In genomic region chr1:12021616-12022015, GRCh38 we compare ENCODE assay signal across 20 cellular contexts. TPM values are rescaled to one million over a fixed set of nuclear protein-coding genes. Genes with fewer than 3 reads are reported as not detected.
DNase-seq lines count a peak whose midpoint lies in the region; ATAC-seq, FAIRE-seq and TF ChIP-seq lines count a peak whose summit lies in the region.
"Had no signal": no experiment of that assay in that cellular context is flagged by ENCODE, and none has a peak within 500 bp of the region (broad histone marks: within the 10 kb centered on the region; RNA-seq: fewer than 3 reads in every experiment).

No MANE protein-coding gene starts in this region.

- no peak overlapping the region for H3K4me3 ChIP-seq in HepG2 (replicated peaks in 1 of 3; ENCODE audit: insufficient read depth in 1 of 3, low read depth in 2 of 3, low read length in 3 of 3)
- no peak overlapping the region for H3K4me3 ChIP-seq in right lobe of liver
- H3K4me3 ChIP-seq in OCI-LY7 (ENCODE audit: low read depth, low read length, poor library complexity, severe bottlenecking) = no peak overlapping the region
- no peak overlapping the region for H3K4me3 ChIP-seq in endodermal cell (ENCODE audit: low read length)

- H3K79me2 ChIP-seq in HepG2 (ENCODE audit: insufficient read depth, low read length) (peaks cover 8% of the 10 kb centered on the region), OCI-LY7 (ENCODE audit: insufficient read depth, low read depth, low read length) (peaks cover 8% of the 10 kb centered on the region; the same call in 1 of the 2 replicates)

- H3K4me1 Mint-ChIP-seq in endodermal cell = no peaks in the 10 kb centered on the region
- peaks cover 11% of the 10 kb centered on the region for H3K4me1 Mint-ChIP-seq in stimulated activated effector memory CD8-positive, alpha-beta T cell treated with anti-CD3 and anti-CD28 coated beads, Interleukin-12 subunit alpha, Interleukin-12 subunit beta, amount 100 ng/mL, for 72 hours

- TF ChIP-seq POLR2A in HepG2 (IDR thresholded peaks at IDR 0.05; ENCODE audit: insufficient read depth in 1 of 2, low read depth in 2 of 2, low read length in 2 of 2) = no peak
- TF ChIP-seq POLR2A in right lobe of liver (IDR thresholded peaks at IDR 0.05) = no peak

- in situ Hi-C loops in HepG2 (cut with HindIII; ENCODE audit: extremely low pct_ligation_motif_present, low pct_unique_long_range_greater_than_20kb) = no loop called here

- no peaks in the 10 kb centered on the region for H4K20me1 ChIP-seq in HepG2 (ENCODE audit: insufficient read depth, low read length)
- H4K20me1 ChIP-seq in OCI-LY7 (ENCODE audit: insufficient read depth, low read length) = no peaks in the 10 kb centered on the region

- H3K4me3 Mint-ChIP-seq in endodermal cell = peak overlapping the region; percentile 83
- H3K4me3 Mint-ChIP-seq in stimulated activated effector memory CD8-positive, alpha-beta T cell treated with anti-CD3 and anti-CD28 coated beads, Interleukin-12 subunit alpha, Interleukin-12 subunit beta, amount 100 ng/mL, for 72 hours = no peak overlapping the region
- H3K4me3 Mint-ChIP-seq: CD8-positive, alpha-beta T cell had no signal

- H3K9me3 ChIP-seq in HepG2 (ENCODE audit: low read length) = no peaks in the 10 kb centered on the region
- H3K9me3 ChIP-seq in right lobe of liver = no peaks in the 10 kb centered on the region
- H3K9me3 ChIP-seq in OCI-LY7 (ENCODE audit: low read length) = no peaks in the 10 kb centered on the region
- H3K9me3 ChIP-seq in endodermal cell (ENCODE audit: control insufficient read depth, low read length) = no peaks in the 10 kb centered on the region

- TF ChIP-seq RAD21 in HepG2 (CRISPR knock-in tag; IDR thresholded peaks at IDR 0.05) = no peak

- TF ChIP-seq EP300 in HepG2 (IDR thresholded peaks at IDR 0.05; ENCODE audit: low read depth in 2 of 2, low read length in 2 of 2) (no peak), HepG2 (CRISPR knock-in tag; IDR thresholded peaks at IDR 0.05; ENCODE audit: borderline replicate concordance) (no peak)

- H3K9ac ChIP-seq in HepG2 (ENCODE audit: insufficient read depth, low read depth, low read length) = no peak overlapping the region
- H3K9ac ChIP-seq in endodermal cell (ENCODE audit: extremely low read depth, low read length, poor library complexity, severe bottlenecking) = no peak overlapping the region

- H2AFZ ChIP-seq in HepG2 (ENCODE audit: low read length) (no peak overlapping the region), OCI-LY7 (ENCODE audit: low read length) (no peak overlapping the region)

- no peak overlapping the region for H3K27ac Mint-ChIP-seq in endodermal cell
- peak overlapping the region; percentile 10 for H3K27ac Mint-ChIP-seq in stimulated activated effector memory CD8-positive, alpha-beta T cell treated with anti-CD3 and anti-CD28 coated beads, Interleukin-12 subunit alpha, Interleukin-12 subunit beta, amount 100 ng/mL, for 72 hours
- H3K27ac Mint-ChIP-seq: CD8-positive, alpha-beta T cell had no signal

- 100% methylated on average over 1 of the region's 9 CpGs for WGBS in HepG2 (ENCODE audit: low lambda C conversion rate)
- WGBS in right lobe of liver (ENCODE audit: insufficient coverage, low coverage, low lambda C conversion rate, missing lambda C conversion rate) = 88% methylated on average over 1 of the region's 9 CpGs
- 92 to 97% methylated on average over 6 to 9 of the region's 9 CpGs for WGBS in endodermal cell (ENCODE audit: insufficient coverage in 1 of 2, insufficient read length in 1 of 2), 2 experiments

- TF ChIP-seq CTCF in HepG2 (CRISPR knock-in tag; IDR thresholded peaks at IDR 0.05) = no peak
- no peak for TF ChIP-seq CTCF in right lobe of liver (IDR thresholded peaks at IDR 0.05)
- TF ChIP-seq CTCF in OCI-LY7 (conservative IDR thresholded peaks at IDR 0.05; ENCODE audit: low read length) = no peak
- no peak for TF ChIP-seq CTCF in endodermal cell (conservative IDR thresholded peaks at IDR 0.05)

- POLR2A ChIA-PET in HepG2 (lab: Yijun Ruan, JAX) (no interaction called here), OCI-LY7 (lab: Charles Lee) (interaction anchor here (3.7 kb wide), 1 partner anchor 17 kb away, joined by 35 read pairs; no protein-coding TSS in a partner anchor)

- H3K36me3 ChIP-seq in HepG2 (replicated peaks in 1 of 2; ENCODE audit: control insufficient read depth in 1 of 2, insufficient read depth in 2 of 2, low read length in 2 of 2) (peaks cover 11 to 26% of the 10 kb centered on the region in 2 experiments), right lobe of liver (peaks cover 0 to 23% (median 2%) of the 10 kb centered on the region in 4 donors), OCI-LY7 (ENCODE audit: insufficient read depth, low read length) (peaks cover 36% of the 10 kb centered on the region), endodermal cell (ENCODE audit: control insufficient read depth, insufficient read depth, low read length) (peaks cover 45% of the 10 kb centered on the region)

- peaks cover 9% of the 10 kb centered on the region for H3K4me1 ChIP-seq in HepG2 (ENCODE audit: insufficient read depth, low read length)
- peaks cover 0 to 5% (median 0%) of the 10 kb centered on the region in 4 donors for H3K4me1 ChIP-seq in right lobe of liver
- peaks cover 7% of the 10 kb centered on the region for H3K4me1 ChIP-seq in OCI-LY7 (ENCODE audit: insufficient read depth, low read length, poor library complexity, severe bottlenecking)
- H3K4me1 ChIP-seq in endodermal cell (ENCODE audit: control insufficient read depth, insufficient read depth, low read length) = no peaks in the 10 kb centered on the region

- ATAC-seq in HepG2 = no peak
- no peak for ATAC-seq in right lobe of liver
- ATAC-seq in stimulated activated effector memory CD8-positive, alpha-beta T cell treated with anti-CD3 and anti-CD28 coated beads, Interleukin-12 subunit alpha, Interleukin-12 subunit beta, amount 100 ng/mL, for 72 hours = no peak
- no peak for ATAC-seq in sciatic nerve
- ATAC-seq: CD8-positive, alpha-beta T cell had no signal

- DNase-seq in HepG2 (ENCODE audit: low spot score) = no peak
- DNase-seq in right lobe of liver = no peak
- no peak for DNase-seq in OCI-LY7 (ENCODE audit: low spot score)
- DNase-seq in endodermal cell = no peak
- DNase-seq in stimulated activated effector memory CD8-positive, alpha-beta T cell treated with anti-CD3 and anti-CD28 coated beads, Interleukin-12 subunit alpha, Interleukin-12 subunit beta, amount 100 ng/mL, for 72 hours (ENCODE audit: low spot score in 2 of 2) = no peak
- no peak for DNase-seq in sciatic nerve (ENCODE audit: low spot score)
- no peak for DNase-seq in kidney tubule cell (ENCODE audit: low spot score)
- no peak for DNase-seq in COLO829 (ENCODE audit: low spot score)
- DNase-seq: CD8-positive, alpha-beta T cell; GDM1; HCEC 1CT; NCI-H1417; NCI-H1930; NCI-H2171; NCI-H446; NCI-H69; OCI-M1; SW 1271 had no signal

- H3K27me3 Mint-ChIP-seq in endodermal cell (ENCODE audit: insufficient read depth) = no peaks in the 10 kb centered on the region

- H3K27ac ChIP-seq in HepG2 (ENCODE audit: extremely low read length, insufficient read depth, low read length) (no peak overlapping the region), right lobe of liver (no peak overlapping the region), OCI-LY7 (ENCODE audit: low read depth, low read length, poor library complexity, severe bottlenecking) (no peak overlapping the region), endodermal cell (ENCODE audit: low read depth, low read length) (no peak overlapping the region)

- no peak for FAIRE-seq in HepG2 (lab: Jason Lieb, UNC)
- FAIRE-seq: HTR-8/SVneo had no signal

- no peaks in the 10 kb centered on the region for H3K9me2 ChIP-seq in OCI-LY7 (ENCODE audit: insufficient read depth, low read length)

- peaks cover 40% of the 10 kb centered on the region for H3K36me3 Mint-ChIP-seq in endodermal cell (ENCODE audit: low read depth)
- H3K36me3 Mint-ChIP-seq in stimulated activated effector memory CD8-positive, alpha-beta T cell treated with anti-CD3 and anti-CD28 coated beads, Interleukin-12 subunit alpha, Interleukin-12 subunit beta, amount 100 ng/mL, for 72 hours = peaks cover 54% of the 10 kb centered on the region

- intact Hi-C loops in HepG2 (cut with micrococcal nuclease; ENCODE audit: unreplicated experiment) (no loop called here), right lobe of liver (cut with DNase I) (no loop called here), OCI-LY7 (cut with micrococcal nuclease; ENCODE audit: unreplicated experiment) (no loop called here), sciatic nerve (cut with DNase I) (no loop called here)

- CTCF ChIA-PET in HepG2 (lab: Yijun Ruan, JAX; ENCODE audit: low intra/inter-chr PET ratio, low total read pairs) = no interaction called here
- CTCF ChIA-PET in OCI-LY7 (lab: Charles Lee; ENCODE audit: unreplicated experiment) = no interaction called here

- no peaks in the 10 kb centered on the region for H3K9me3 Mint-ChIP-seq in endodermal cell
- H3K9me3 Mint-ChIP-seq in stimulated activated effector memory CD8-positive, alpha-beta T cell treated with anti-CD3 and anti-CD28 coated beads, Interleukin-12 subunit alpha, Interleukin-12 subunit beta, amount 100 ng/mL, for 72 hours = no peaks in the 10 kb centered on the region
- H3K9me3 Mint-ChIP-seq: CD8-positive, alpha-beta T cell had no signal

- BruUV-seq in HepG2 (replicated peaks; lab: Mats Ljungman, UMichigan) = TSS peak; percentile 53
- BruUV-seq in OCI-LY7 (replicated peaks; lab: Mats Ljungman, UMichigan) = TSS peak; percentile 49

- H3K27me3 ChIP-seq in HepG2 (ENCODE audit: control insufficient read depth in 1 of 2, insufficient read depth in 2 of 2, low read length in 2 of 2) (no peaks in the 10 kb centered on the region), right lobe of liver (no peaks in the 10 kb centered on the region), endodermal cell (ENCODE audit: control insufficient read depth, insufficient read depth, low read length, poor library complexity, severe bottlenecking) (no peaks in the 10 kb centered on the region)

- H3K4me2 ChIP-seq in HepG2 (ENCODE audit: low read depth, low read length) (no peak overlapping the region), OCI-LY7 (ENCODE audit: low read length) (no peak overlapping the region)

RNA-seq across cellular contexts. Expression of gene MIIP, which starts 2.3 kb away (rescaled TPM):
- total RNA-seq in HepG2 (2016; rRNA removed; fragmentation: Illumina TruSeq; extraction: Trizol) = 23.6 and 35.2 TPM in 2 replicates
- total RNA-seq in HepG2 (2016; cell fraction: cytosol; rRNA removed; fragmentation: Illumina TruSeq; extraction: Trizol; ENCODE audit: low read depth) = 52.3 and 57.6 TPM in 2 replicates
- total RNA-seq in HepG2 (2016; cell fraction: insoluble cytoplasmic fraction; rRNA removed; fragmentation: Illumina TruSeq; extraction: Trizol) = 21.8 and 38.2 TPM in 2 replicates
- 42.3 and 49.9 TPM in 2 replicates for total RNA-seq in HepG2 (2016; cell fraction: membrane; rRNA removed; fragmentation: Illumina TruSeq; extraction: Trizol)
- 27.2 and 31.9 TPM in 2 replicates for total RNA-seq in HepG2 (2016; cell fraction: nucleus; rRNA removed; fragmentation: Illumina TruSeq; extraction: Trizol)
- 23.0 and 31.1 TPM in 2 replicates for polyA plus RNA-seq in HepG2 (2011; rRNA removed)
- polyA plus RNA-seq in HepG2 (2011; cell fraction: cytosol; rRNA removed) = 11.2 and 20.9 TPM in 2 replicates
- polyA plus RNA-seq in HepG2 (2011; cell fraction: nucleus; rRNA removed) = 166 and 217 TPM in 2 replicates
- polyA plus RNA-seq in HepG2 (2012) = 9.1 and 20.3 TPM in 2 replicates
- polyA plus RNA-seq in HepG2 (2016; cell fraction: cytosol; fragmentation: Illumina TruSeq; extraction: Trizol; ENCODE audit: low read depth) = 34.0 and 38.2 TPM in 2 replicates
- polyA plus RNA-seq in HepG2 (2016; cell fraction: insoluble cytoplasmic fraction; fragmentation: Illumina TruSeq; extraction: Trizol; ENCODE audit: low read depth) = 17.3 and 17.8 TPM in 2 replicates
- polyA plus RNA-seq in HepG2 (2016; cell fraction: membrane; fragmentation: Illumina TruSeq; extraction: Trizol; ENCODE audit: low read depth) = 27.7 and 34.3 TPM in 2 replicates
- polyA plus RNA-seq in HepG2 (2016; cell fraction: nucleus; fragmentation: Illumina TruSeq; extraction: Trizol; ENCODE audit: insufficient read depth, low read depth) = 63.8 and 70.7 TPM in 2 replicates
- 17.1 and 28.4 TPM in 2 replicates for polyA minus RNA-seq in HepG2 (2011; rRNA and poly(A)+ RNA removed; ENCODE audit: low replicate concordance)
- polyA minus RNA-seq in HepG2 (2011; cell fraction: cytosol; rRNA and poly(A)+ RNA removed) = 6.1 and 8.6 TPM in 2 replicates
- polyA minus RNA-seq in HepG2 (2011; cell fraction: nucleus; rRNA and poly(A)+ RNA removed) = 11.1 and 14.7 TPM in 2 replicates
- total RNA-seq in right lobe of liver = 10 to 100 TPM in 5 of 6 experiments, 1 to 10 TPM in 1; 7.6 to 19.7 (median 12.1) TPM
- total RNA-seq in OCI-LY7 (2014; rRNA removed; shearing (Covaris generic)) = 75.2 and 102 TPM in 2 replicates
- 48.5 and 57.9 TPM in 2 replicates for total RNA-seq in OCI-LY7 (2022)
- total RNA-seq in endodermal cell = 10 to 100 TPM; 66.2 to 72.1 TPM
- 57.6 TPM for polyA plus RNA-seq in endodermal cell (2013, experiment 1 of 2)
- polyA plus RNA-seq in endodermal cell (2013, experiment 2 of 2) = 47.7 TPM
- total RNA-seq in sciatic nerve = 33.3 TPM

RNA-seq across cellular contexts. Expression of gene MFN2, which starts 41.4 kb away (rescaled TPM):
- total RNA-seq in HepG2 (2016; rRNA removed; fragmentation: Illumina TruSeq; extraction: Trizol) = 60.9 and 76.3 TPM in 2 replicates
- 7.7 and 8.0 TPM in 2 replicates for total RNA-seq in HepG2 (2016; cell fraction: cytosol; rRNA removed; fragmentation: Illumina TruSeq; extraction: Trizol; ENCODE audit: low read depth)
- 61.5 and 70.2 TPM in 2 replicates for total RNA-seq in HepG2 (2016; cell fraction: insoluble cytoplasmic fraction; rRNA removed; fragmentation: Illumina TruSeq; extraction: Trizol)
- 31.8 and 32.8 TPM in 2 replicates for total RNA-seq in HepG2 (2016; cell fraction: membrane; rRNA removed; fragmentation: Illumina TruSeq; extraction: Trizol)
- total RNA-seq in HepG2 (2016; cell fraction: nucleus; rRNA removed; fragmentation: Illumina TruSeq; extraction: Trizol) = 38.7 and 39.7 TPM in 2 replicates
- 38.7 and 41.0 TPM in 2 replicates for polyA plus RNA-seq in HepG2 (2011; rRNA removed)
- polyA plus RNA-seq in HepG2 (2011; cell fraction: cytosol; rRNA removed) = 31.7 and 32.9 TPM in 2 replicates
- 49.1 and 52.9 TPM in 2 replicates for polyA plus RNA-seq in HepG2 (2011; cell fraction: nucleus; rRNA removed)
- polyA plus RNA-seq in HepG2 (2012) = 42.4 and 55.4 TPM in 2 replicates
- 4.0 and 4.2 TPM in 2 replicates for polyA plus RNA-seq in HepG2 (2016; cell fraction: cytosol; fragmentation: Illumina TruSeq; extraction: Trizol; ENCODE audit: low read depth)
- 52.2 and 60.5 TPM in 2 replicates for polyA plus RNA-seq in HepG2 (2016; cell fraction: insoluble cytoplasmic fraction; fragmentation: Illumina TruSeq; extraction: Trizol; ENCODE audit: low read depth)
- 14.0 and 14.3 TPM in 2 replicates for polyA plus RNA-seq in HepG2 (2016; cell fraction: membrane; fragmentation: Illumina TruSeq; extraction: Trizol; ENCODE audit: low read depth)
- polyA plus RNA-seq in HepG2 (2016; cell fraction: nucleus; fragmentation: Illumina TruSeq; extraction: Trizol; ENCODE audit: insufficient read depth, low read depth) = 45.1 and 48.2 TPM in 2 replicates
- polyA minus RNA-seq in HepG2 (2011; rRNA and poly(A)+ RNA removed; ENCODE audit: low replicate concordance) = 83.9 and 88.4 TPM in 2 replicates
- polyA minus RNA-seq in HepG2 (2011; cell fraction: cytosol; rRNA and poly(A)+ RNA removed) = 26.6 and 33.4 TPM in 2 replicates
- 22.5 and 40.8 TPM in 2 replicates for polyA minus RNA-seq in HepG2 (2011; cell fraction: nucleus; rRNA and poly(A)+ RNA removed)
- 10 to 100 TPM; 46.2 to 64.0 (median 61.7) TPM for total RNA-seq in right lobe of liver
- total RNA-seq in OCI-LY7 (2014; rRNA removed; shearing (Covaris generic)) = 28.3 and 32.2 TPM in 2 replicates
- 52.7 and 55.9 TPM in 2 replicates for total RNA-seq in OCI-LY7 (2022)
- total RNA-seq in endodermal cell = 10 to 100 TPM; 41.7 to 56.3 TPM
- 47.0 TPM for polyA plus RNA-seq in endodermal cell (2013, experiment 1 of 2)
- 43.4 TPM for polyA plus RNA-seq in endodermal cell (2013, experiment 2 of 2)
- 68.6 TPM for total RNA-seq in sciatic nerve

RNA-seq across cellular contexts. Expression of gene TNFRSF8, which starts 41.5 kb away (rescaled TPM):
- total RNA-seq in HepG2 (2016; rRNA removed; fragmentation: Illumina TruSeq; extraction: Trizol) (not detected in 2 replicates), right lobe of liver (under 1 TPM in 5 of 6 experiments, not detected in 1; 0.12 to 0.29 (median 0.19) TPM), OCI-LY7 (2022) (0.09 and 0.29 TPM in 2 replicates), endodermal cell (1 to 10 TPM in 1 of 2 donors, under 1 TPM in 1; 0.69 to 2.3 TPM), sciatic nerve (5.2 TPM)
- not detected in 2 replicates for total RNA-seq in HepG2 (2016; cell fraction: cytosol; rRNA removed; fragmentation: Illumina TruSeq; extraction: Trizol; ENCODE audit: low read depth)
- total RNA-seq in HepG2 (2016; cell fraction: insoluble cytoplasmic fraction; rRNA removed; fragmentation: Illumina TruSeq; extraction: Trizol) = not detected in 2 replicates
- total RNA-seq in HepG2 (2016; cell fraction: membrane; rRNA removed; fragmentation: Illumina TruSeq; extraction: Trizol) = not detected in 2 replicates
- total RNA-seq in HepG2 (2016; cell fraction: nucleus; rRNA removed; fragmentation: Illumina TruSeq; extraction: Trizol) = not detected in 2 replicates
- polyA plus RNA-seq in HepG2 (2011; rRNA removed) = not detected in 2 replicates
- polyA plus RNA-seq in HepG2 (2011; cell fraction: cytosol; rRNA removed) = not detected in 2 replicates
- not detected in 2 replicates for polyA plus RNA-seq in HepG2 (2011; cell fraction: nucleus; rRNA removed)
- polyA plus RNA-seq in HepG2 (2012) = not detected in 2 replicates
- polyA plus RNA-seq in HepG2 (2016; cell fraction: cytosol; fragmentation: Illumina TruSeq; extraction: Trizol; ENCODE audit: low read depth) = not detected in 2 replicates
- polyA plus RNA-seq in HepG2 (2016; cell fraction: insoluble cytoplasmic fraction; fragmentation: Illumina TruSeq; extraction: Trizol; ENCODE audit: low read depth) = not detected in 2 replicates
- polyA plus RNA-seq in HepG2 (2016; cell fraction: membrane; fragmentation: Illumina TruSeq; extraction: Trizol; ENCODE audit: low read depth) = not detected in 2 replicates
- polyA plus RNA-seq in HepG2 (2016; cell fraction: nucleus; fragmentation: Illumina TruSeq; extraction: Trizol; ENCODE audit: insufficient read depth, low read depth) = not detected in 2 replicates
- polyA minus RNA-seq in HepG2 (2011; rRNA and poly(A)+ RNA removed; ENCODE audit: low replicate concordance) = 0.30 TPM in 1 of 2 replicates, not detected in the other
- polyA minus RNA-seq in HepG2 (2011; cell fraction: cytosol; rRNA and poly(A)+ RNA removed) = not detected in 2 replicates
- not detected in 2 replicates for polyA minus RNA-seq in HepG2 (2011; cell fraction: nucleus; rRNA and poly(A)+ RNA removed)
- not detected in 2 replicates for total RNA-seq in OCI-LY7 (2014; rRNA removed; shearing (Covaris generic))
- 0.85 TPM for polyA plus RNA-seq in endodermal cell (2013, experiment 1 of 2)
- 0.41 TPM for polyA plus RNA-seq in endodermal cell (2013, experiment 2 of 2)
- total RNA-seq: CD8-positive, alpha-beta T cell; SK-MEL-5 had no signal
